ENCODE assay signal across 26 cellular contexts in the genomic region with DNA sequence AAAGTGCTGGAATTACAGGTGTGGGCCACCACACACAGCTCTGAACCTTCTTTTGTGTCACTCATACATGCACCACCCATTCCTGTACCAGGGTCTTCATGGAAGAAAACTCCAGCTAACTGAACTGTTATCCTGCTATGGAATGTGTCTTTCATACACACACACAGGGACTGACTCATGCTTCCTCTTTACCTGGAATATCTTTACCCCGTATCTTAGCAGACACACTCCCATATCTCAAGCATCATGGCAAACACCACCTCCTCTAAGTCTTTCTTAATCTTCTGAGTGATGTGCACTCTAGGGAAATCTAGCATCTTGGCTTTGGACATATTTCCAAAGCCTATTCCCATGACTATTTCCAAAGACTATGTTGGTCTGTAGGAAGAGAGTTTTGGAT. TPM values are rescaled to one million over a fixed set of nuclear protein-coding genes. Genes with fewer than 3 reads are reported as not detected.
DNase-seq lines count a peak whose midpoint lies in the region; ATAC-seq, FAIRE-seq and TF ChIP-seq lines count a peak whose summit lies in the region.
"Had no signal": no experiment of that assay in that cellular context is flagged by ENCODE, and none has a peak within 500 bp of the region (broad histone marks: within the 10 kb centered on the region; RNA-seq: fewer than 3 reads in every experiment).

No MANE protein-coding gene starts in this region.

- no peak overlapping the region for H3K4me3 ChIP-seq in bronchial epithelial cell (ENCODE audit: low read depth, low read length)
- H3K4me3 ChIP-seq: A549; BLaER1 treated with 17β-estradiol and CSF1 and Interleukin-3, amounts not matched to agents 10 nM and 100 nM; GM23248 had no signal

- no peaks in the 10 kb centered on the region for H3K36me3 ChIP-seq in bronchial epithelial cell (ENCODE audit: control insufficient read depth, insufficient read depth, low read length)
- H3K36me3 ChIP-seq: BE2C; BLaER1 treated with 17β-estradiol and CSF1 and Interleukin-3, amounts not matched to agents 10 nM and 100 nM had no signal

- FAIRE-seq in bronchial epithelial cell (lab: Jason Lieb, UNC): no peak
- FAIRE-seq: A549, GM12891, GM18507, H1 had no signal

- no peaks in the 10 kb centered on the region for H3K36me3 Mint-ChIP-seq in activated CD4-positive, alpha-beta T cell treated with anti-CD3 and anti-CD28 coated beads for 36 hours (ENCODE audit: low read depth)
- H3K36me3 Mint-ChIP-seq: CD14-positive monocyte had no signal

- TF ChIP-seq CTCF in RWPE1 (conservative IDR thresholded peaks at IDR 0.05; ENCODE audit: low read depth) (no peak), bronchial epithelial cell (IDR thresholded peaks at IDR 0.05; ENCODE audit: insufficient read depth, low read length, severe bottlenecking) (no peak), foreskin keratinocyte (conservative IDR thresholded peaks at IDR 0.05) (no peak)

- H3K27me3 ChIP-seq in bronchial epithelial cell (ENCODE audit: control insufficient read depth, insufficient read depth, low read length) (no peaks in the 10 kb centered on the region), foreskin keratinocyte (no peaks in the 10 kb centered on the region)
- H3K27me3 ChIP-seq: BE2C; BLaER1 treated with 17β-estradiol and CSF1 and Interleukin-3, amounts not matched to agents 10 nM and 100 nM had no signal

- peak; percentile 24 for DNase-seq in RWPE1 (ENCODE audit: low spot score)
- DNase-seq in bronchial epithelial cell (ENCODE audit: low read depth): peak; percentile 62
- DNase-seq in foreskin keratinocyte: peak in 1 of 2 donors; percentile 54
- no peak for DNase-seq in activated CD4-positive, alpha-beta T cell treated with anti-CD3 and anti-CD28 coated beads for 36 hours
- no peak for DNase-seq in iPS-NIHi11 (ENCODE audit: low spot score)
- DNase-seq: 8988T; ACHN; AML-193; BE2C; Calu3; CD4-positive, alpha-beta T cell; COR-L47; DMS53; DMS79 treated with DMSO at 0.1 percent for 48 hours; GF-D8; GM23248; H7; HCEC 1CT had no signal

- H3K9me3 Mint-ChIP-seq in activated CD4-positive, alpha-beta T cell treated with anti-CD3 and anti-CD28 coated beads for 36 hours (ENCODE audit: low read depth): no peaks in the 10 kb centered on the region
- H3K9me3 Mint-ChIP-seq: CD4-positive, alpha-beta T cell had no signal

- no peak overlapping the region for H3K27ac Mint-ChIP-seq in activated CD4-positive, alpha-beta T cell treated with anti-CD3 and anti-CD28 coated beads for 36 hours
- H3K27ac Mint-ChIP-seq: CD4-positive, alpha-beta T cell had no signal

- H3K27ac ChIP-seq in RWPE1 (no peak overlapping the region), foreskin keratinocyte (no peak overlapping the region)
- H3K27ac ChIP-seq: A549; BLaER1 treated with 17β-estradiol and CSF1 and Interleukin-3, amounts not matched to agents 10 nM and 100 nM; GM23248 had no signal

- CTCF ChIA-PET in RWPE1 (lab: Yijun Ruan, JAX): interaction anchor here (0.5 kb wide), 1 partner anchor 515 kb away, joined by 4 read pairs; no protein-coding TSS in a partner anchor
- CTCF ChIA-PET in activated CD4-positive, alpha-beta T cell treated with anti-CD3 and anti-CD28 coated beads for 36 hours (lab: Charles Lee): interaction anchor here (1.2 to 2.1 kb wide), 3 partner anchors 11 to 121 kb away, joined by 3 to 8 read pairs (median 3); no protein-coding TSS in a partner anchor

- POLR2A ChIA-PET in RWPE1 (lab: Yijun Ruan, JAX; ENCODE audit: low non-redundant PET): no interaction called here
- POLR2A ChIA-PET in activated CD4-positive, alpha-beta T cell treated with anti-CD3 and anti-CD28 coated beads for 36 hours (lab: Charles Lee): no interaction called here

- peaks cover 12% of the 10 kb centered on the region for H3K4me1 ChIP-seq in foreskin keratinocyte
- H3K4me1 ChIP-seq: A549, BE2C had no signal

- H3K27me3 Mint-ChIP-seq in activated CD4-positive, alpha-beta T cell treated with anti-CD3 and anti-CD28 coated beads for 36 hours: no peaks in the 10 kb centered on the region
- H3K27me3 Mint-ChIP-seq: CD4-positive, alpha-beta T cell had no signal

- ATAC-seq in foreskin keratinocyte (peak; percentile 48), GM19397 (IDR thresholded peaks at IDR 0.05; ENCODE audit: unreplicated experiment) (no peak)
- ATAC-seq in activated CD4-positive, alpha-beta T cell treated with anti-CD3 and anti-CD28 coated beads for 36 hours: no peak
- ATAC-seq: A549 had no signal

- intact Hi-C loops in activated CD4-positive, alpha-beta T cell treated with anti-CD3 and anti-CD28 coated beads for 36 hours (cut with DNase I, micrococcal nuclease): no loop called here

- no peak overlapping the region for H3K4me3 Mint-ChIP-seq in activated CD4-positive, alpha-beta T cell treated with anti-CD3 and anti-CD28 coated beads for 36 hours
- H3K4me3 Mint-ChIP-seq: CD14-positive monocyte; CD4-positive, alpha-beta T cell had no signal

- H3K4me1 Mint-ChIP-seq in activated CD4-positive, alpha-beta T cell treated with anti-CD3 and anti-CD28 coated beads for 36 hours: peaks cover 13% of the 10 kb centered on the region
- H3K4me1 Mint-ChIP-seq: CD14-positive monocyte had no signal

RNA-seq across cellular contexts. Expression of a gene that starts 35.0 kb away (rescaled TPM):
- not detected in 2 replicates for total RNA-seq in bronchial epithelial cell
- total RNA-seq in foreskin keratinocyte: not detected in 2 replicates
- not detected in 2 replicates for polyA plus RNA-seq in foreskin keratinocyte
- 10 to 100 TPM; 12.0 to 12.9 TPM for total RNA-seq in activated CD4-positive, alpha-beta T cell treated with anti-CD3 and anti-CD28 coated beads for 36 hours
- total RNA-seq: Calu3, GM23248 had no signal
- polyA plus RNA-seq: GM23248 had no signal

RNA-seq across cellular contexts. Expression of a gene that starts 43.2 kb away (rescaled TPM):
- total RNA-seq in bronchial epithelial cell (0.64 and 0.79 TPM in 2 replicates), foreskin keratinocyte (124 and 157 TPM in 2 replicates)
- polyA plus RNA-seq in foreskin keratinocyte: 52.1 and 57.1 TPM in 2 replicates
- 100 to 1,000 TPM; 148 to 278 TPM for total RNA-seq in activated CD4-positive, alpha-beta T cell treated with anti-CD3 and anti-CD28 coated beads for 36 hours
- total RNA-seq: G401, H1, H7 had no signal

Comparison
In these comparisons a context has a peak if more than half of its experiments do, and no peak if none do; other contexts are left out.
1. DNase-seq: peak in RWPE1 (single experiment) and bronchial epithelial cell (single experiment); none in activated CD4-positive, alpha-beta T cell treated with anti-CD3 and anti-CD28 coated beads for 36 hours (single experiment) and iPS-NIHi11 (single experiment).
2. RNA of a gene that starts 35.0 kb away (total RNA-seq): 12.0 to 12.9 TPM in activated CD4-positive, alpha-beta T cell treated with anti-CD3 and anti-CD28 coated beads for 36 hours; not detected in bronchial epithelial cell and not detected in foreskin keratinocyte; every median in the first group is over 10 times any median in the second.
3. RNA of a gene that starts 43.2 kb away (total RNA-seq): 148 to 278 TPM in activated CD4-positive, alpha-beta T cell treated with anti-CD3 and anti-CD28 coated beads for 36 hours and 124 to 157 TPM in foreskin keratinocyte; 0.64 to 0.79 TPM in bronchial epithelial cell; every median in the first group is over 10 times any median in the second.